ENCODE assay signal across 19 cellular contexts in the genomic region with DNA sequence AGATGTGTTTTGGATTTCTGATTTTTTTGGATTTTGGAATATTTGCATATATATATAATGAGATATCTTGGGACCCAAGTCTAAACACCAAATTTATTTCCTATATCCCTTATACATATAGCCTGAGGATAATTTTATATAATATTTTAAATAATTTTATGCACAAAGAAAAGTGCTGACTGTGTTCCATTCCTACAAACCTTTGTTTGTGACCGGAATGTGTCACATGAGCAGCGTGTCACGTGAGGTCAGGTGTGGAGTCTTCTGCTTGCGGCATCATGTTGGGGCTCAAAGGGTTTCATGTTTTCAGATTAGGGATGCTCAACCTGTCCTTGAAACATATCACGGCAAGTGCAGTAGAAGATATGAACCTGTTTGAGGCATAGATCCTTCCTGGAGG.
"Had no signal": no experiment of that assay in that cellular context is flagged by ENCODE, and none has a peak within 500 bp of the region (broad histone marks: within the 10 kb centered on the region; RNA-seq: fewer than 3 reads in every experiment).

No MANE protein-coding gene starts in this region.

- H3K36me3 Mint-ChIP-seq: memory B cell; natural killer cell; stimulated activated memory B cell treated with anti-CD40 and anti-IgM and Interleukin-4, amounts not matched to agents 10 μg/mL and 1 μg/mL and 100 μg/mL, for 72 hours had no signal

- H3K9me3 ChIP-seq: ovary, thoracic aorta, tibial nerve, upper lobe of left lung had no signal

- H3K27me3 ChIP-seq: dorsolateral prefrontal cortex, ovary, tibial nerve, upper lobe of left lung had no signal

- H3K36me3 ChIP-seq: ovary, thoracic aorta, upper lobe of left lung had no signal

- H3K4me1 ChIP-seq: upper lobe of left lung had no signal

- H3K9me3 Mint-ChIP-seq: memory B cell; natural killer cell; stimulated activated memory B cell treated with anti-CD40 and anti-IgM and Interleukin-4, amounts not matched to agents 10 μg/mL and 1 μg/mL and 100 μg/mL, for 72 hours had no signal

- H3K27me3 Mint-ChIP-seq: memory B cell; stimulated activated memory B cell treated with anti-CD40 and anti-IgM and Interleukin-4, amounts not matched to agents 10 μg/mL and 1 μg/mL and 100 μg/mL, for 72 hours had no signal

- FAIRE-seq: colon, frontal cortex, keratinocyte, urothelium cell line had no signal

- DNase-seq: dorsolateral prefrontal cortex; effector CD4-positive, alpha-beta T cell; natural killer cell; occipital lobe; ovary; posterior cingulate gyrus; stimulated activated CD4-positive, alpha-beta T cell treated with anti-CD3 and anti-CD28 coated beads, Interleukin-2, amount 100 ng/mL, for 24 hours; stimulated activated CD4-positive, alpha-beta T cell treated with anti-CD3 and anti-CD28 coated beads, Interleukin-4, amount 100 ng/mL, for 4 hours; stimulated activated naive CD8-positive, alpha-beta T cell treated with anti-CD3 and anti-CD28 coated beads, Interleukin-15, Interleukin-2, amounts not matched to agents 100 U/mL and 50 U/mL, for 24 hours; upper lobe of left lung had no signal

- H3K4me3 ChIP-seq: dorsolateral prefrontal cortex, lung, ovary, thoracic aorta, tibial nerve, upper lobe of left lung had no signal

- H3K4me3 Mint-ChIP-seq: memory B cell; natural killer cell; stimulated activated memory B cell treated with anti-CD40 and anti-IgM and Interleukin-4, amounts not matched to agents 10 μg/mL and 1 μg/mL and 100 μg/mL, for 72 hours had no signal

- H3K27ac ChIP-seq: ovary, thoracic aorta, upper lobe of left lung had no signal

- H3K4me1 Mint-ChIP-seq: memory B cell; natural killer cell; stimulated activated memory B cell treated with anti-CD40 and anti-IgM and Interleukin-4, amounts not matched to agents 10 μg/mL and 1 μg/mL and 100 μg/mL, for 72 hours had no signal

- H3K27ac Mint-ChIP-seq: memory B cell; natural killer cell; stimulated activated memory B cell treated with anti-CD40 and anti-IgM and Interleukin-4, amounts not matched to agents 10 μg/mL and 1 μg/mL and 100 μg/mL, for 72 hours had no signal
